10 cellular contexts compared by ENCODE assay signal in the genomic region with DNA sequence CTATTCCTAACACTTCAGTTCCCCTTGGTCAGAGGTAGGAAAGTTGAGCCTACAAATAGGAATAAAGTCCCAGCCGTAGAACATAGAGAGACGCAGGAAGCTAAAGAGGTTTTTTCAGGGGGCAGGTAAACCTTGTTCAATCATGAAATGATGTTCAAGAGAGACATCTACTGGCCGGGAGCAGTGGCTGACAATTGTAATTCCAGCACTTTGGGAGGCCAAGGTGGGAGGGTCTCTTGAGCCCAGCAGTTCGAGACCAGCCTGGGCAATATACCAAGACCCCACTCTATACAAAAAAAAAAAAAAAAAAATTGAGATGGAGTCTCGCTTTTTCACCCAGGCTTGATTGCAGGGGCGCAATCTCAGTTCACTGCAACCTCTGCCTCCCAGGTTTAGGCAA.
DNase-seq lines count a peak whose midpoint lies in the region; ATAC-seq and TF ChIP-seq lines count a peak whose summit lies in the region.
"Had no signal": no experiment of that assay in that cellular context is flagged by ENCODE, and none has a peak within 500 bp of the region (broad histone marks: within the 10 kb centered on the region; RNA-seq: fewer than 3 reads in every experiment).

No MANE protein-coding gene starts in this region.

- TF ChIP-seq CTCF in HFF-Myc (IDR thresholded peaks at IDR 0.05; ENCODE audit: low read depth, low read length, missing control alignments) (peak; percentile 62), mucosa of descending colon (IDR thresholded peaks at IDR 0.05) (no peak)

- H3K27me3 ChIP-seq in aorta (ENCODE audit: control insufficient read depth in 1 of 2, insufficient read depth in 2 of 2, low read length in 1 of 2) = no peaks in the 10 kb centered on the region
- H3K27me3 ChIP-seq: SJSA1 had no signal

- H3K4me1 ChIP-seq in mucosa of descending colon (ENCODE audit: low read depth) (no peaks in the 10 kb centered on the region), aorta (ENCODE audit: control insufficient read depth in 1 of 2, insufficient read depth in 2 of 2, low read length in 2 of 2) (no peaks in the 10 kb centered on the region)
- H3K4me1 ChIP-seq: SJSA1 had no signal

- intact Hi-C loops in mucosa of descending colon (cut with DNase I, micrococcal nuclease) = no loop called here
- intact Hi-C loops in aorta (cut with DNase I) = loop anchor here (1.0 to 10.0 kb wide), 3 partner anchors 225 to 463 kb away; partner anchors contain the start of gene PDE1A (in 1 of the 2)

- H3K9me3 ChIP-seq in mucosa of descending colon (no peaks in the 10 kb centered on the region), aorta (ENCODE audit: control insufficient read depth, low read length) (no peaks in the 10 kb centered on the region)
- H3K9me3 ChIP-seq: SJSA1 had no signal

- DNase-seq in Daoy (ENCODE audit: low read depth) (peak; percentile 9), HFF-Myc (ENCODE audit: extremely low read depth, low read depth) (peak; percentile 15), NCI-H2196 treated with DMSO at 0.1 percent for 48 hours (lab: John Stamatoyannopoulos, UW; ENCODE audit: unreplicated experiment) (peak; percentile 56), cerebellum (ENCODE audit: low spot score) (peak; percentile 43), mucosa of descending colon (peak in 1 of 3 donors; percentile 9), hippocampal formation (lab: John Stamatoyannopoulos, UW) (no peak), aorta (no peak)

- no peaks in the 10 kb centered on the region for H3K36me3 ChIP-seq in mucosa of descending colon (ENCODE audit: low read depth)
- H3K36me3 ChIP-seq in aorta (ENCODE audit: control insufficient read depth in 1 of 2, insufficient read depth in 2 of 2, low read length in 1 of 2) = no peaks in the 10 kb centered on the region
- H3K36me3 ChIP-seq: SJSA1 had no signal

- H3K4me3 ChIP-seq in HFF-Myc (replicated peaks; ENCODE audit: low read depth, low read length) (no peak overlapping the region), mucosa of descending colon (no peak overlapping the region), aorta (ENCODE audit: low read length in 2 of 2) (no peak overlapping the region)
- H3K4me3 ChIP-seq: lung, SJSA1 had no signal

- H3K27ac ChIP-seq in aorta (ENCODE audit: low read depth in 1 of 2, low read length in 2 of 2) = no peak overlapping the region
- H3K27ac ChIP-seq: SJSA1 had no signal

- peak; percentile 53 for ATAC-seq in mucosa of descending colon
- ATAC-seq in GM19328 (IDR thresholded peaks at IDR 0.05; ENCODE audit: unreplicated experiment) = no peak
- ATAC-seq in aorta (ENCODE audit: low FRiP score) = no peak

- 60 to 64% methylated on average over 6 of the region's 6 CpGs for WGBS in aorta, 2 donors

Comparison
In these comparisons a context has a peak if more than half of its experiments do, and no peak if none do; other contexts are left out.
1. DNase-seq: peak in Daoy (single experiment), HFF-Myc (single experiment), NCI-H2196 treated with DMSO at 0.1 percent for 48 hours (single experiment) and cerebellum (single experiment); none in hippocampal formation (0 of 2) and aorta (0 of 2).
2. intact Hi-C loops: an anchor here in aorta (1.0 to 10.0 kb wide); none called in mucosa of descending colon.